In the genomic region with DNA sequence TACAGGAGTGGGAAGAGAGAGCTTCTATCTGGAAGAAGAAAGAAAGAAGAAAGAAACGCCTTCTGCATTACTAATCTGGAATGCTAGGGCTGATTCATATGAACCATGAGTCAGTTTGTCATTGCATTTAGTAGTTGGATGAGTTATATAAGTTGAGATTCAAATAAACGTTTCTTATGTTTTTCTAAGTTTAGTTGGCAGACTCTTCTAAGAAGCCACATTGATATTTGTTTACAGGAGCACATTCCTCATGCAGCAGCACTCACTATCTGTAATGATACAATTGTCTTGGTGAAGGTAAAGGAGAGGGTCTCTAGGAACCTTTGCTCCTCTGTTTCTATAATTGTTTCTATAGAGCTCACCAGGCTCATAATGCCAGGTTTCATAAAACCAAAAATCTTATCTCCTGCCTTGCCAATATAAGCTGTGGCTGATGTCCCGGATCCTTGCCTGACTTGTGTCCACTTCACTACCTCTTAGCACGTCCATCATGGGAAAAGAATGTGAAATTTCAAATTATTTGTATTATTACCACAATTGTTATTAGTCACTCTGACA, we compare ENCODE assay signal across 10 cellular contexts. TPM values are rescaled to one million over a fixed set of nuclear protein-coding genes. Genes with fewer than 3 reads are reported as not detected.
A peak's percentile ranks its signal among the peaks of the same experiment; 100 is the strongest.
DNase-seq lines count a peak whose midpoint lies in the region; TF ChIP-seq lines count a peak whose summit lies in the region.
"Had no signal": no experiment of that assay in that cellular context is flagged by ENCODE, and none has a peak within 500 bp of the region (broad histone marks: within the 10 kb centered on the region; RNA-seq: fewer than 3 reads in every experiment).

No MANE protein-coding gene starts in this region.

- H3K27me3 ChIP-seq in PC-9 (ENCODE audit: insufficient read depth, low read depth) (no peaks in the 10 kb centered on the region), trophoblast cell (ENCODE audit: insufficient read depth, low read length) (no peaks in the 10 kb centered on the region), right atrium auricular region (no peaks in the 10 kb centered on the region), dorsolateral prefrontal cortex (no peaks in the 10 kb centered on the region)
- H3K27me3 ChIP-seq: ovary had no signal

- no peak overlapping the region for H4K12ac ChIP-seq in trophoblast cell (ENCODE audit: low read depth, low read length)

- no peaks in the 10 kb centered on the region for H3K79me1 ChIP-seq in trophoblast cell (ENCODE audit: low read length)

- BruUV-seq in PC-9 (replicated peaks; lab: Mats Ljungman, UMichigan): no TSS peak

- H2AFZ ChIP-seq in PC-9: no peak overlapping the region
- no peak overlapping the region for H2AFZ ChIP-seq in trophoblast cell (ENCODE audit: insufficient read depth, low read length, poor library complexity)

- no peak overlapping the region for H4K8ac ChIP-seq in trophoblast cell (ENCODE audit: low read depth, low read length)

- no peaks in the 10 kb centered on the region for H3K36me3 ChIP-seq in PC-9 (ENCODE audit: low read depth)
- H3K36me3 ChIP-seq in trophoblast cell (ENCODE audit: control insufficient read depth in 1 of 2, insufficient read depth in 2 of 2, low read length in 2 of 2): no peaks in the 10 kb centered on the region
- no peaks in the 10 kb centered on the region for H3K36me3 ChIP-seq in right atrium auricular region
- H3K36me3 ChIP-seq: ovary had no signal

- H2BK120ac ChIP-seq in trophoblast cell (ENCODE audit: insufficient read depth, low read length, poor library complexity): no peak overlapping the region

- WGBS in trophoblast cell (ENCODE audit: extremely low coverage, insufficient coverage, insufficient read length): no CpG with 5 or more reads among the region's 4 CpGs

- peak; percentile 79 for DNase-seq in GM03348 (ENCODE audit: low spot score)
- DNase-seq in PC-9: peak; percentile 23 to 92
- DNase-seq in epithelial cell of esophagus (ENCODE audit: low read depth): peak; percentile 91
- DNase-seq in trophoblast cell: peak; percentile 31 to 80
- no peak for DNase-seq in right atrium auricular region (ENCODE audit: low spot score)
- DNase-seq in dorsolateral prefrontal cortex: no peak
- no peak for DNase-seq in stimulated activated CD4-positive, alpha-beta T cell treated with anti-CD3 and anti-CD28 coated beads, Interleukin-2, amount 100 ng/mL, for 24 hours
- no peak for DNase-seq in NCI-H2196 (lab: John Stamatoyannopoulos, UW; ENCODE audit: unreplicated experiment)
- DNase-seq: activated naive CD4-positive, alpha-beta T cell treated with anti-CD3 and anti-CD28 coated beads, Interleukin-2, amount 50 U/mL, for 16 hours; ovary had no signal

- peak overlapping the region; percentile 53 for H3K4me2 ChIP-seq in PC-9
- no peak overlapping the region for H3K4me2 ChIP-seq in trophoblast cell (ENCODE audit: low read length)

- no peak overlapping the region for H3K4me3 ChIP-seq in PC-9
- H3K4me3 ChIP-seq in epithelial cell of esophagus (ENCODE audit: low read length): no peak overlapping the region
- H3K4me3 ChIP-seq in trophoblast cell (ENCODE audit: low read depth, low read length): no peak overlapping the region
- no peak overlapping the region for H3K4me3 ChIP-seq in right atrium auricular region
- no peak overlapping the region for H3K4me3 ChIP-seq in dorsolateral prefrontal cortex
- H3K4me3 ChIP-seq: ovary had no signal

- no peak overlapping the region for H3K4ac ChIP-seq in trophoblast cell (ENCODE audit: low read depth, low read length)

- H3K23ac ChIP-seq in trophoblast cell (ENCODE audit: low read length): no peak overlapping the region

- no peak overlapping the region for H2BK5ac ChIP-seq in trophoblast cell (ENCODE audit: low read depth, low read length, poor library complexity)

- peak overlapping the region; percentile 98 for H3K27ac ChIP-seq in PC-9
- no peak overlapping the region for H3K27ac ChIP-seq in trophoblast cell (ENCODE audit: low read depth, low read length)
- H3K27ac ChIP-seq in right atrium auricular region: no peak overlapping the region
- peak overlapping the region in 20 of 59 donors; percentile 2 to 83 (median 57) for H3K27ac ChIP-seq in dorsolateral prefrontal cortex
- H3K27ac ChIP-seq: ovary had no signal

- H3K9me2 ChIP-seq in PC-9 (ENCODE audit: insufficient read depth): no peaks in the 10 kb centered on the region

- H4K91ac ChIP-seq in trophoblast cell (ENCODE audit: low read depth, low read length): no peak overlapping the region

- POLR2A ChIA-PET in PC-9 (lab: Charles Lee; ENCODE audit: unreplicated experiment): interaction anchor here (0.6 to 0.7 kb wide), 6 partner anchors 10 to 348 kb away, joined by 4 to 14 read pairs (median 9); no protein-coding TSS in a partner anchor

- intact Hi-C loops in PC-9 (cut with micrococcal nuclease; ENCODE audit: unreplicated experiment) (no loop called here), dorsolateral prefrontal cortex (cut with DNase I) (loop anchor here in 1 of 2 donors (2.0 kb wide), 1 partner anchor 15 kb away; no protein-coding TSS in a partner anchor)

- no peak overlapping the region for H3K9ac ChIP-seq in trophoblast cell (ENCODE audit: low read length)

- H3K4me1 ChIP-seq in PC-9 (replicated peaks; ENCODE audit: insufficient read depth) (peaks cover 23% of the 10 kb centered on the region), trophoblast cell (ENCODE audit: control insufficient read depth in 1 of 2, insufficient read depth in 2 of 2, low read length in 2 of 2) (no peaks in the 10 kb centered on the region), right atrium auricular region (no peaks in the 10 kb centered on the region)

- H2BK12ac ChIP-seq in trophoblast cell (ENCODE audit: low read length): no peak overlapping the region

- TF ChIP-seq CTCF in PC-9 (conservative IDR thresholded peaks at IDR 0.05) (no peak), epithelial cell of esophagus (IDR thresholded peaks at IDR 0.05; ENCODE audit: insufficient read depth, low read depth, low read length, missing control alignments) (peak; percentile 29), right atrium auricular region (IDR thresholded peaks at IDR 0.05) (no peak), dorsolateral prefrontal cortex (IDR thresholded peaks at IDR 0.05 in 54 of 56, conservative IDR thresholded peaks at IDR 0.05 in 2 of 56; ENCODE audit: low read depth in 1 of 56, partially characterized antibody in 56 of 56) (peak in 1 of 56 donors; percentile 20)

- H3F3A ChIP-seq in PC-9 (ENCODE audit: insufficient read depth, low read depth): peaks cover 19% of the 10 kb centered on the region

- H2AK5ac ChIP-seq in trophoblast cell (ENCODE audit: low read length): no peak overlapping the region

- H3K79me2 ChIP-seq in PC-9 (ENCODE audit: low read depth): no peaks in the 10 kb centered on the region
- no peaks in the 10 kb centered on the region for H3K79me2 ChIP-seq in trophoblast cell (ENCODE audit: control insufficient read depth, insufficient read depth, low read length, poor library complexity)

- no peak overlapping the region for H3K18ac ChIP-seq in trophoblast cell (ENCODE audit: low read length)

- H4K20me1 ChIP-seq in PC-9 (ENCODE audit: insufficient read depth): no peaks in the 10 kb centered on the region

- H3K14ac ChIP-seq in trophoblast cell (ENCODE audit: low read length): no peak overlapping the region

- H3K9me3 ChIP-seq in PC-9 (ENCODE audit: insufficient read depth, low read depth) (no peaks in the 10 kb centered on the region), trophoblast cell (ENCODE audit: insufficient read depth, low read depth, low read length) (peaks cover 2% of the 10 kb centered on the region), right atrium auricular region (peaks cover 0 to 7% of the 10 kb centered on the region in 2 donors)
- H3K9me3 ChIP-seq: ovary had no signal

- CTCF ChIA-PET in PC-9 (lab: Charles Lee): interaction anchor here (0.6 to 0.7 kb wide), 5 partner anchors 14 to 239 kb away, joined by 3 to 11 read pairs (median 6); no protein-coding TSS in a partner anchor

RNA-seq across cellular contexts. Expression of a gene that starts 39.5 kb away (rescaled TPM):
- total RNA-seq in PC-9 (2021) (0.98 and 1.0 TPM in 2 replicates), right atrium auricular region (100 to 1,000 TPM in 1 of 2 donors, 1 to 10 TPM in 1; 7.8 to 203 TPM), dorsolateral prefrontal cortex (100 to 1,000 TPM in 93 of 120 experiments, 10 to 100 TPM in 27; 30.4 to 251 (median 125) TPM)
- polyA plus RNA-seq in trophoblast cell (2013): 318 and 340 TPM in 2 replicates

Comparison
In these comparisons a context has a peak if more than half of its experiments do, and no peak if none do; other contexts are left out.
1. DNase-seq: peak in GM03348 (single experiment), PC-9 (2 of 2), epithelial cell of esophagus (single experiment) and trophoblast cell (2 of 2); none in right atrium auricular region (single experiment), dorsolateral prefrontal cortex (0 of 10), stimulated activated CD4-positive, alpha-beta T cell treated with anti-CD3 and anti-CD28 coated beads, Interleukin-2, amount 100 ng/mL, for 24 hours (0 of 2) and NCI-H2196 (single experiment).